Comparison of ENCODE assay signal across 1 cellular context in genomic region chr10:61870521-61870895, GRCh38.
TF ChIP-seq lines count a peak whose summit lies in the region.

No MANE protein-coding gene starts in this region.

TF ChIP-seq in SK-N-SH, 30 proteins besides CTCF, POLR2A, EP300 and RAD21 (continued from another document):
- TF ChIP-seq, protein P1, sequence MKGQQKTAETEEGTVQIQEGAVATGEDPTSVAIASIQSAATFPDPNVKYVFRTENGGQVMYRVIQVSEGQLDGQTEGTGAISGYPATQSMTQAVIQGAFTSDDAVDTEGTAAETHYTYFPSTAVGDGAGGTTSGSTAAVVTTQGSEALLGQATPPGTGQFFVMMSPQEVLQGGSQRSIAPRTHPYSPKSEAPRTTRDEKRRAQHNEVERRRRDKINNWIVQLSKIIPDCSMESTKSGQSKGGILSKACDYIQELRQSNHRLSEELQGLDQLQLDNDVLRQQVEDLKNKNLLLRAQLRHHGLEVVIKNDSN (IDR thresholded peaks at IDR 0.05; ENCODE audit: borderline replicate concordance, low read depth), result no peak
- no peak for TF ChIP-seq NRF1 (IDR thresholded peaks at IDR 0.05; ENCODE audit: low read depth, low read length)
- TF ChIP-seq EZH2phosphoT487 (IDR thresholded peaks at IDR 0.05; ENCODE audit: borderline replicate concordance, low read depth), result no peak
- no peak for TF ChIP-seq FOSL2 (IDR thresholded peaks at IDR 0.05; ENCODE audit: borderline replicate concordance, low read depth)
- TF ChIP-seq REST (IDR thresholded peaks at IDR 0.05; ENCODE audit: low read depth, low read length), result no peak
- no peak for TF ChIP-seq ELF1 (IDR thresholded peaks at IDR 0.05)
- no peak for TF ChIP-seq TAF1 (IDR thresholded peaks at IDR 0.05; ENCODE audit: borderline replicate concordance, low read depth, low read length)
